In genomic region chr2:229176136-229176535, GRCh38 we compare ENCODE assay signal across 27 cellular contexts.
"Had no signal": no experiment of that assay in that cellular context is flagged by ENCODE, and none has a peak within 500 bp of the region (broad histone marks: within the 10 kb centered on the region; RNA-seq: fewer than 3 reads in every experiment).

No MANE protein-coding gene starts in this region.

- H3K27me3 Mint-ChIP-seq: activated CD4-positive, alpha-beta memory T cell treated with anti-CD3 and anti-CD28 coated beads for 36 hours; activated CD4-positive, alpha-beta T cell treated with anti-CD3 and anti-CD28 coated beads, Interleukin-2, amount 10 ng/mL, durations not matched to agents 7 days and 5 days; activated naive CD8-positive, alpha-beta T cell treated with anti-CD3 and anti-CD28 coated beads for 36 hours had no signal

- H3K36me3 Mint-ChIP-seq: activated CD4-positive, alpha-beta memory T cell treated with anti-CD3 and anti-CD28 coated beads for 36 hours; activated naive CD8-positive, alpha-beta T cell treated with anti-CD3 and anti-CD28 coated beads for 36 hours had no signal

- H3K27ac ChIP-seq: body of pancreas, Peyer's patch, VCaP had no signal

- FAIRE-seq: bronchial epithelial cell had no signal

- DNase-seq: activated CD4-positive, alpha-beta memory T cell treated with anti-CD3 and anti-CD28 coated beads for 36 hours; activated CD4-positive, alpha-beta T cell treated with anti-CD3 and anti-CD28 coated beads, Interleukin-2, amount 10 ng/mL, durations not matched to agents 7 days and 5 days; activated CD4-positive, CD25-positive, alpha-beta regulatory T cell; activated gamma-delta T cell; activated naive CD4-positive, alpha-beta T cell treated with anti-CD3 and anti-CD28 coated beads for 36 hours; activated naive CD8-positive, alpha-beta T cell treated with anti-CD3 and anti-CD28 coated beads for 36 hours; activated T-cell treated with anti-CD3 and anti-CD28 coated beads for 4 hours; activated T-cell treated with anti-CD3 and anti-CD28 coated beads, Interleukin-2, amount 50 U/mL, for 48 hours; adrenal gland; aorta; body of pancreas; central memory CD4-positive, alpha-beta T cell; MM.1S; NCI-H1105; NCI-H1436; NCI-H187 treated with DMSO at 0.1 percent for 48 hours; NCI-H2107; NCI-H2171 treated with DMSO at 0.1 percent for 48 hours; NCI-H226; NCI-H526; NCI-H82; Peyer's patch; SHP77 treated with DMSO at 0.1 percent for 48 hours; T-helper 1 cell had no signal

- H3K4me1 Mint-ChIP-seq: activated CD4-positive, alpha-beta T cell treated with anti-CD3 and anti-CD28 coated beads, Interleukin-2, amount 10 ng/mL, durations not matched to agents 7 days and 5 days; activated naive CD8-positive, alpha-beta T cell treated with anti-CD3 and anti-CD28 coated beads for 36 hours; activated T-helper 17 cell treated with anti-CD3 and anti-CD28 coated beads, Interleukin-2, amount 50 U/mL, for 72 hours had no signal

- ATAC-seq: activated T-helper 17 cell treated with anti-CD3 and anti-CD28 coated beads, Interleukin-2, amount 50 U/mL, for 72 hours; body of pancreas had no signal

- H3K4me3 ChIP-seq: adrenal gland, body of pancreas, Peyer's patch had no signal

- H3K36me3 ChIP-seq: adrenal gland, Peyer's patch had no signal

- H3K4me3 Mint-ChIP-seq: activated CD4-positive, alpha-beta memory T cell treated with anti-CD3 and anti-CD28 coated beads for 36 hours; activated CD4-positive, alpha-beta T cell treated with anti-CD3 and anti-CD28 coated beads, Interleukin-2, amount 10 ng/mL, durations not matched to agents 7 days and 5 days; activated naive CD4-positive, alpha-beta T cell treated with anti-CD3 and anti-CD28 coated beads for 36 hours; activated naive CD8-positive, alpha-beta T cell treated with anti-CD3 and anti-CD28 coated beads for 36 hours; activated T-helper 17 cell treated with anti-CD3 and anti-CD28 coated beads, Interleukin-2, amount 50 U/mL, for 72 hours had no signal

- H3K27me3 ChIP-seq: adrenal gland, body of pancreas, Peyer's patch had no signal

- H3K9me3 ChIP-seq: adrenal gland had no signal

- H3K4me1 ChIP-seq: Peyer's patch had no signal

- H3K27ac Mint-ChIP-seq: activated CD4-positive, alpha-beta memory T cell treated with anti-CD3 and anti-CD28 coated beads for 36 hours; activated CD4-positive, alpha-beta T cell treated with anti-CD3 and anti-CD28 coated beads, Interleukin-2, amount 10 ng/mL, durations not matched to agents 7 days and 5 days; activated naive CD4-positive, alpha-beta T cell treated with anti-CD3 and anti-CD28 coated beads for 36 hours; activated naive CD8-positive, alpha-beta T cell treated with anti-CD3 and anti-CD28 coated beads for 36 hours; activated T-helper 17 cell treated with anti-CD3 and anti-CD28 coated beads, Interleukin-2, amount 50 U/mL, for 72 hours had no signal
